29 cellular contexts compared by ENCODE assay signal in genomic region chr9:74534847-74535246, GRCh38. TPM values are rescaled to one million over a fixed set of nuclear protein-coding genes. Genes with fewer than 3 reads are reported as not detected.
DNase-seq lines count a peak whose midpoint lies in the region; ATAC-seq, FAIRE-seq and TF ChIP-seq lines count a peak whose summit lies in the region.
"Had no signal": no experiment of that assay in that cellular context is flagged by ENCODE, and none has a peak within 500 bp of the region (broad histone marks: within the 10 kb centered on the region; RNA-seq: fewer than 3 reads in every experiment).

No MANE protein-coding gene starts in this region.

- DNase-seq in SK-N-SH (no peak), H1 (ENCODE audit: low read depth in 1 of 2, low spot score in 2 of 2) (no peak), retina (peak; percentile 52), kidney tubule cell (ENCODE audit: low spot score) (no peak), NOMO-1 treated with DMSO at 0.1 percent for 48 hours (lab: John Stamatoyannopoulos, UW; ENCODE audit: unreplicated experiment) (no peak)
- DNase-seq: 8988T; ACHN; BE2C; C1 segment of cervical spinal cord; CD4-positive, alpha-beta memory T cell; CD4-positive, CD25-positive, alpha-beta regulatory T cell; CD8-positive, alpha-beta memory T cell; COR-L47; DMS 273 treated with DMSO at 0.1 percent for 48 hours; DMS153; DMS53; DMS79; DND-41; EL; GDM1 had no signal

- H3K23me2 ChIP-seq in H1 (ENCODE audit: low read depth, low read length) = no peaks in the 10 kb centered on the region

- H3K79me1 ChIP-seq in H1 (ENCODE audit: low read depth, low read length) = no peaks in the 10 kb centered on the region

- no peaks in the 10 kb centered on the region for H3F3A ChIP-seq in SK-N-SH (replicated peaks; ENCODE audit: insufficient read depth)

- no peak overlapping the region for H3K23ac ChIP-seq in H1 (ENCODE audit: insufficient read length)

- ATAC-seq in SK-N-SH treated with all-trans-retinoic acid at 6 μM for 48 hours = no peak
- ATAC-seq: GM12878 had no signal

- H4K91ac ChIP-seq in H1 (replicated peaks; ENCODE audit: insufficient read length, low read length) = no peak overlapping the region

- no peak overlapping the region for H4K5ac ChIP-seq in H1 (ENCODE audit: insufficient read length, low read depth, low read length)

- H3K4ac ChIP-seq in H1 (replicated peaks; ENCODE audit: insufficient read length, low read depth, low read length) = no peak overlapping the region

- H2BK15ac ChIP-seq in H1 (ENCODE audit: low read length) = no peak overlapping the region

- no peak overlapping the region for H3K4me3 ChIP-seq in SK-N-SH (ENCODE audit: low read depth in 2 of 2, low read length in 1 of 2)
- H3K4me3 ChIP-seq in H1 (ENCODE audit: extremely low read depth in 1 of 4, insufficient read depth in 2 of 4, low read depth in 3 of 4, low read length in 4 of 4) = no peak overlapping the region
- H3K4me3 ChIP-seq: BLaER1, GM12878 had no signal

- POLR2A ChIA-PET in SK-N-SH (lab: Yijun Ruan, JAX) (no interaction called here), H1 (lab: Charles Lee; ENCODE audit: partially characterized antibody) (no interaction called here)

- no peak for TF ChIP-seq RAD21 in SK-N-SH (IDR thresholded peaks at IDR 0.05; ENCODE audit: low read length)
- no peak for TF ChIP-seq RAD21 in H1 (IDR thresholded peaks at IDR 0.05 in 1 of 2, conservative IDR thresholded peaks at IDR 0.05 in 1 of 2; ENCODE audit: low read depth in 2 of 2, low read length in 2 of 2)

- H2BK5ac ChIP-seq in H1 (ENCODE audit: low read depth, low read length) = no peak overlapping the region

- peak; percentile 55 for FAIRE-seq in H1 (lab: Jason Lieb, UNC)
- FAIRE-seq: A204.1, GM12878, GM12892, GM18507 had no signal

- no peak overlapping the region for H4K8ac ChIP-seq in H1 (ENCODE audit: extremely low read depth, insufficient read depth, low read length)

- 70% methylated on average over 3 of the region's 3 CpGs for WGBS in SK-N-SH (ENCODE audit: low lambda C conversion rate)
- WGBS in H1 (ENCODE audit: extremely low coverage in 1 of 2, insufficient coverage in 1 of 2, insufficient read length in 1 of 2, insufficient replicate concordance in 2 of 2, low coverage in 1 of 2, low lambda C conversion rate in 2 of 2, missing lambda C conversion rate in 1 of 2), 2 experiments = 88% methylated on average over 3 of the region's 3 CpGs; no CpG with 5 or more reads in 1 of the 2 experiments

- H3K36me3 ChIP-seq in SK-N-SH (replicated peaks in 1 of 2; ENCODE audit: control insufficient read depth in 1 of 2, insufficient read depth in 2 of 2, low read length in 1 of 2) = no peaks in the 10 kb centered on the region
- H3K36me3 ChIP-seq in H1 (ENCODE audit: control insufficient read depth in 2 of 4, insufficient read depth in 4 of 4, low read length in 3 of 4) = no peaks in the 10 kb centered on the region
- H3K36me3 ChIP-seq: BE2C had no signal

- H3K9me2 ChIP-seq in SK-N-SH = no peaks in the 10 kb centered on the region

- H4K20me1 ChIP-seq in SK-N-SH (ENCODE audit: insufficient read depth) (no peaks in the 10 kb centered on the region), H1 (replicated peaks in 1 of 2; ENCODE audit: control insufficient read depth in 1 of 2, insufficient read depth in 2 of 2, low read length in 2 of 2) (no peaks in the 10 kb centered on the region)

- H3K18ac ChIP-seq in H1 (ENCODE audit: extremely low read depth, low read length) = no peak overlapping the region

- H3K9me3 ChIP-seq in SK-N-SH (no peaks in the 10 kb centered on the region), H1 (ENCODE audit: insufficient read depth in 2 of 2, low read depth in 1 of 2, low read length in 1 of 2) (no peaks in the 10 kb centered on the region)
- H3K9me3 ChIP-seq: BE2C, BLaER1 had no signal

- no peak overlapping the region for H2AK5ac ChIP-seq in H1 (ENCODE audit: low read depth, low read length)

- TF ChIP-seq EP300 in SK-N-SH (IDR thresholded peaks at IDR 0.05; ENCODE audit: borderline replicate concordance in 1 of 2, low read depth in 1 of 2, low read length in 1 of 2) = no peak
- no peak for TF ChIP-seq EP300 in H1 (IDR thresholded peaks at IDR 0.05; ENCODE audit: borderline replicate concordance in 1 of 2, low read depth in 2 of 2, low read length in 2 of 2)

- no peaks in the 10 kb centered on the region for H3K79me2 ChIP-seq in SK-N-SH (ENCODE audit: insufficient read depth)
- H3K79me2 ChIP-seq in H1 (ENCODE audit: control insufficient read depth in 1 of 2, insufficient read depth in 2 of 2, low read length in 2 of 2) = no peaks in the 10 kb centered on the region

- TF ChIP-seq POLR2A in H1 (IDR thresholded peaks at IDR 0.05; ENCODE audit: control extremely low read depth in 1 of 2, low read depth in 2 of 2, low read length in 2 of 2) = no peak

- no peak overlapping the region for H3K9ac ChIP-seq in SK-N-SH
- no peak overlapping the region for H3K9ac ChIP-seq in H1 (replicated peaks in 1 of 4; ENCODE audit: extremely low read depth in 1 of 4, low read depth in 3 of 4, low read length in 3 of 4)
- H3K9ac ChIP-seq: BLaER1 had no signal

- H3K4me2 ChIP-seq in SK-N-SH (no peak overlapping the region), H1 (ENCODE audit: insufficient read depth in 1 of 2, low read depth in 2 of 2, low read length in 2 of 2) (no peak overlapping the region)
- H3K4me2 ChIP-seq: BLaER1 had no signal

- no peak overlapping the region for H3K56ac ChIP-seq in H1 (replicated peaks; ENCODE audit: insufficient read length, low read depth, low read length)

- H2AFZ ChIP-seq in SK-N-SH (ENCODE audit: low read depth) (no peak overlapping the region), H1 (ENCODE audit: low read length) (no peak overlapping the region)

- no peak overlapping the region for H2BK12ac ChIP-seq in H1 (ENCODE audit: low read depth, low read length)

- CTCF ChIA-PET in SK-N-SH (lab: Yijun Ruan, JAX) (interaction anchor here (3.2 kb wide), 1 partner anchor 35 kb away, joined by 14 read pairs; no protein-coding TSS in a partner anchor), H1 (lab: Charles Lee; ENCODE audit: partially characterized antibody) (no interaction called here)

- H3K4me1 ChIP-seq in SK-N-SH (ENCODE audit: control insufficient read depth in 1 of 2, insufficient read depth in 2 of 2, low read depth in 1 of 2, low read length in 1 of 2) (peaks cover 0 to 12% of the 10 kb centered on the region in 2 experiments; a peak in 2 of 4 replicates), H1 (replicated peaks in 1 of 4; ENCODE audit: control insufficient read depth in 3 of 4, insufficient read depth in 4 of 4, low read length in 3 of 4) (no peaks in the 10 kb centered on the region; a peak in 1 of 7 replicates)
- H3K4me1 ChIP-seq: BE2C had no signal

- H3K27me3 ChIP-seq in SK-N-SH (ENCODE audit: insufficient read depth) (no peaks in the 10 kb centered on the region), H1 (replicated peaks in 1 of 4; ENCODE audit: control insufficient read depth in 3 of 4, extremely low read depth in 1 of 4, insufficient read depth in 3 of 4, low read length in 3 of 4) (no peaks in the 10 kb centered on the region)
- H3K27me3 ChIP-seq: BE2C, BLaER1 had no signal

- TF ChIP-seq CTCF in SK-N-SH (IDR thresholded peaks at IDR 0.05) = no peak
- TF ChIP-seq CTCF in H1 (IDR thresholded peaks at IDR 0.05; ENCODE audit: control extremely low read depth in 1 of 3, insufficient read depth in 1 of 3, low read depth in 1 of 3, low read length in 3 of 3) = no peak

- H3K27ac ChIP-seq in SK-N-SH (ENCODE audit: low read depth in 2 of 2, low read length in 1 of 2) (peak overlapping the region in 1 of 2 experiments; percentile 44; a peak in 1 of 4 replicates), H1 (ENCODE audit: low read depth, low read length) (no peak overlapping the region)
- H3K27ac ChIP-seq: BLaER1 had no signal

- no peak overlapping the region for H3K14ac ChIP-seq in H1 (ENCODE audit: insufficient read length)

- H2BK120ac ChIP-seq in H1 (replicated peaks; ENCODE audit: low read depth, low read length) = no peak overlapping the region

- no peak overlapping the region for H2BK20ac ChIP-seq in H1 (ENCODE audit: low read length)

TF ChIP-seq in SK-N-SH, 30 proteins besides CTCF, POLR2A, EP300 and RAD21:
- TF ChIP-seq MEF2A (IDR thresholded peaks at IDR 0.05; ENCODE audit: borderline replicate concordance, low read depth) = no peak
- TF ChIP-seq JUND (IDR thresholded peaks at IDR 0.05) = no peak
- peak; percentile 49; the same call in 1 of the 2 replicates for TF ChIP-seq GATA2 (CRISPR knock-in tag; IDR thresholded peaks at IDR 0.05)
- TF ChIP-seq FOXJ3 (CRISPR knock-in tag; IDR thresholded peaks at IDR 0.05) = no peak

TF ChIP-seq in SK-N-SH treated with all-trans-retinoic acid at 6 μM for 48 hours, 23 proteins besides CTCF, POLR2A, EP300 and RAD21 (continues in another document):
- TF ChIP-seq ZNF70 (CRISPR knock-in tag; IDR thresholded peaks at IDR 0.05) = no peak
- TF ChIP-seq ZC3H10 (CRISPR knock-in tag; IDR thresholded peaks at IDR 0.05) = no peak
- no peak for TF ChIP-seq ZFP30 (CRISPR knock-in tag; IDR thresholded peaks at IDR 0.05)

TF ChIP-seq in H1, 55 proteins besides CTCF, POLR2A, EP300 and RAD21 (continues in another document):
- TF ChIP-seq, protein P1, sequence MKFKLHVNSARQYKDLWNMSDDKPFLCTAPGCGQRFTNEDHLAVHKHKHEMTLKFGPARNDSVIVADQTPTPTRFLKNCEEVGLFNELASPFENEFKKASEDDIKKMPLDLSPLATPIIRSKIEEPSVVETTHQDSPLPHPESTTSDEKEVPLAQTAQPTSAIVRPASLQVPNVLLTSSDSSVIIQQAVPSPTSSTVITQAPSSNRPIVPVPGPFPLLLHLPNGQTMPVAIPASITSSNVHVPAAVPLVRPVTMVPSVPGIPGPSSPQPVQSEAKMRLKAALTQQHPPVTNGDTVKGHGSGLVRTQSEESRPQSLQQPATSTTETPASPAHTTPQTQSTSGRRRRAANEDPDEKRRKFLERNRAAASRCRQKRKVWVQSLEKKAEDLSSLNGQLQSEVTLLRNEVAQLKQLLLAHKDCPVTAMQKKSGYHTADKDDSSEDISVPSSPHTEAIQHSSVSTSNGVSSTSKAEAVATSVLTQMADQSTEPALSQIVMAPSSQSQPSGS (IDR thresholded peaks at IDR 0.05; ENCODE audit: low read length) = no peak
- TF ChIP-seq PHF8 (conservative IDR thresholded peaks at IDR 0.05; ENCODE audit: low read depth, low read length) (no peak), RFX5 (IDR thresholded peaks at IDR 0.05; ENCODE audit: borderline replicate concordance, low read depth, low read length) (no peak)

RNA-seq across cellular contexts. Expression of gene RORB, which starts 37.7 kb away (rescaled TPM):
- polyA plus RNA-seq in SK-N-SH (2012; rRNA removed) (0.13 and 0.47 TPM in 2 replicates), H1 (2011; rRNA removed) (1.2 and 2.3 TPM in 2 replicates)
- 0.37 and 0.72 TPM in 2 replicates for polyA plus RNA-seq in SK-N-SH (2012; cell fraction: cytosol; rRNA removed)
- polyA plus RNA-seq in SK-N-SH (2012; cell fraction: nucleus; rRNA removed) = 0.19 and 0.22 TPM in 2 replicates
- total RNA-seq in H1 (2021; fragmentation: NEBNext Ultra II Directional; extraction: Animal tissue kit (Norgen Biotek cat#: 25700)) = 6.5 and 7.1 TPM in 2 replicates
- polyA plus RNA-seq in H1 (2011; cell fraction: cytosol; rRNA removed) = 1.8 TPM
- polyA plus RNA-seq in H1 (2011; cell fraction: nucleus; rRNA removed) = 2.7 TPM
- polyA plus RNA-seq in H1 (2012, experiment 1 of 2) = 1.8 to 4.0 TPM (median 2.8 TPM) in 4 replicates
- 0.21 TPM for polyA plus RNA-seq in H1 (2012, experiment 2 of 2)
- 2.3 TPM for polyA plus RNA-seq in H1 (2013, experiment 1 of 2)
- 1.8 TPM for polyA plus RNA-seq in H1 (2013, experiment 2 of 2)
- 12.8 and 20.5 TPM in 2 replicates for polyA minus RNA-seq in H1 (2011; rRNA and poly(A)+ RNA removed)
- polyA minus RNA-seq in H1 (2011; cell fraction: cytosol; rRNA and poly(A)+ RNA removed) = 3.2 TPM
- polyA minus RNA-seq in H1 (2011; cell fraction: nucleus; rRNA and poly(A)+ RNA removed) = 13.7 TPM
- total RNA-seq: CD4-positive, alpha-beta memory T cell; CD4-positive, CD25-positive, alpha-beta regulatory T cell; CD8-positive, alpha-beta memory T cell; G401 had no signal
- polyA plus RNA-seq: AG04450; CD14-positive monocyte; CD4-positive, alpha-beta memory T cell; CD4-positive, CD25-positive, alpha-beta regulatory T cell had no signal
